9 cellular contexts compared by ENCODE assay signal in the genomic region with DNA sequence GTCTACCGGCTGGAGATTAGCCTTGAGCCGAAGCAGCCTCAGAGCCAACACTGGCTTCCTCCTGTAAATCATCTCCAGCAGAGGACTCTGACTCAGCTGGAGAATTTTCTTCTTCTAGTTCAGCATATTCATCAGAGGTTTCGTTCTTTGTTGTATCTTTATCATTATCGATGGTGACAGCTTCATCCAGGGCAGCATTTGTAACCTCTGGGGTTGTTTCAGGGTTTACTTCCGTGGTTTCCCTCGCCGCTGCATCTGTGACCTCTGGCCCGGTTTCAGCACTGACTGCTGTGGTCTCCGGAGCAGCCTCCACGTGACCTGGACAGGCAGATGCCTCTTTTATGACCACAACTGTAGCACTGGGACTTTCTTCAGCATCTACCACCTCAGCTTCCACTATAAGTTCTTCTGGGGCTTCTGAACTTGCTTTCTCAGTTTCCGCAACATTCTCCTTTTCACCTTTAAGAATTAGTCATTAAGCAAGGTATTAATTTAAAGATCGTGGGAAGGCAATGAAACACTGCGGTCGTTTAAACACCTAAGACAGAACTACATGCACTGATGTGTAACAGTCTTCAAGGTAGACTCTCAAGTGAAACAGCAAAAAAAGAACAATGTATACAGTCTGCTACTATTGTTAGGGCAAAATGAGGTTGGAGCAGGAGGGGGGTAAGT. TPM values are rescaled to one million over a fixed set of nuclear protein-coding genes. Genes with fewer than 3 reads are reported as not detected.
DNase-seq lines count a peak whose midpoint lies in the region; ATAC-seq lines count a peak whose summit lies in the region.
"Had no signal": no experiment of that assay in that cellular context is flagged by ENCODE, and none has a peak within 500 bp of the region (broad histone marks: within the 10 kb centered on the region; RNA-seq: fewer than 3 reads in every experiment).

No MANE protein-coding gene starts in this region.

- peak overlapping the region in 2 of 3 donors; percentile 54 to 75 for H3K9ac ChIP-seq in skeletal muscle tissue (ENCODE audit: low read depth in 1 of 3, low read length in 3 of 3)

- H3K4me1 ChIP-seq in right cardiac atrium (ENCODE audit: control insufficient read depth, insufficient read depth, low read length) (no peaks in the 10 kb centered on the region), skeletal muscle tissue (ENCODE audit: control insufficient read depth in 3 of 3, insufficient read depth in 3 of 3, low read length in 3 of 3) (peaks cover 4 to 6% (median 6%) of the 10 kb centered on the region in 3 donors)

- H3K27me3 ChIP-seq in right cardiac atrium (ENCODE audit: control insufficient read depth, insufficient read depth) (no peaks in the 10 kb centered on the region), skeletal muscle tissue (ENCODE audit: control insufficient read depth in 3 of 3, insufficient read depth in 3 of 3, low read length in 3 of 3) (no peaks in the 10 kb centered on the region)

- no peaks in the 10 kb centered on the region for H3K27me3 Mint-ChIP-seq in T-helper 17 cell

- H3K27ac Mint-ChIP-seq in T-helper 17 cell: peak overlapping the region; percentile 87

- no peaks in the 10 kb centered on the region for H3K36me3 ChIP-seq in skeletal muscle tissue (ENCODE audit: control insufficient read depth in 3 of 3, insufficient read depth in 3 of 3, low read length in 3 of 3)

- DNase-seq in CMK (ENCODE audit: low read depth) (peak; percentile 37), HS-5 (ENCODE audit: low read depth) (peak; percentile 68), T-helper 17 cell (peak; percentile 42 to 56 (median 50)), amniotic epithelial cell (ENCODE audit: low read depth) (peak; percentile 93), right cardiac atrium (peak; percentile 59 to 88 (median 78)), DMS79 treated with DMSO at 0.1 percent for 48 hours (lab: John Stamatoyannopoulos, UW) (no peak)

- H3K4me3 ChIP-seq in right cardiac atrium (ENCODE audit: low read length): peak overlapping the region; percentile 58
- peak overlapping the region; percentile 62 to 78 (median 68) for H3K4me3 ChIP-seq in skeletal muscle tissue (ENCODE audit: low read length in 3 of 3)

- 20% methylated on average over 14 of the region's 14 CpGs for WGBS in right cardiac atrium

- peaks cover 15% of the 10 kb centered on the region for H3K4me1 Mint-ChIP-seq in T-helper 17 cell

- intact Hi-C loops in right cardiac atrium (cut with DNase I): no loop called here

- H3K36me3 Mint-ChIP-seq in T-helper 17 cell (ENCODE audit: low read depth): no peaks in the 10 kb centered on the region

- no peaks in the 10 kb centered on the region for H3K9me3 ChIP-seq in T-helper 17 cell (ENCODE audit: control insufficient read depth, low read length, poor library complexity, severe bottlenecking)
- no peaks in the 10 kb centered on the region for H3K9me3 ChIP-seq in right cardiac atrium (ENCODE audit: control insufficient read depth, low read length)
- no peaks in the 10 kb centered on the region for H3K9me3 ChIP-seq in skeletal muscle tissue (ENCODE audit: control insufficient read depth in 3 of 3, low read length in 3 of 3)

- ATAC-seq in GM21390 (IDR thresholded peaks at IDR 0.05; ENCODE audit: unreplicated experiment): peak; percentile 96
- peak; percentile 98 for ATAC-seq in T-helper 17 cell
- peak; percentile 84 to 93 for ATAC-seq in right cardiac atrium

- H3K4me3 Mint-ChIP-seq in T-helper 17 cell: peak overlapping the region; percentile 94

- H3K27ac ChIP-seq in right cardiac atrium (ENCODE audit: low read length) (peak overlapping the region; percentile 23), skeletal muscle tissue (ENCODE audit: low read depth, low read length) (peak overlapping the region; percentile 4)
- H3K27ac ChIP-seq: VCaP had no signal

RNA-seq across cellular contexts. Expression of a gene that starts 13.3 kb away (rescaled TPM):
- not detected for total RNA-seq in T-helper 17 cell
- 1 to 10 TPM; 1.3 to 3.3 (median 1.8) TPM for total RNA-seq in right cardiac atrium
- 7.1 TPM for polyA plus RNA-seq in right cardiac atrium
- not detected for total RNA-seq in skeletal muscle tissue

RNA-seq across cellular contexts. Expression of a gene that starts 34.6 kb away (rescaled TPM):
- total RNA-seq in T-helper 17 cell (10 to 100 TPM; 55.2 to 62.1 TPM), right cardiac atrium (10 to 100 TPM; 30.0 to 45.0 (median 37.8) TPM), skeletal muscle tissue (18.8 TPM)
- 9.2 TPM for polyA plus RNA-seq in right cardiac atrium

RNA-seq across cellular contexts. Expression of a gene that starts 35.6 kb away (rescaled TPM):
- total RNA-seq in T-helper 17 cell: 10 to 100 TPM; 15.5 to 17.0 TPM
- 100 to 1,000 TPM; 167 to 217 (median 192) TPM for total RNA-seq in right cardiac atrium
- polyA plus RNA-seq in right cardiac atrium: 382 TPM
- 47.5 TPM for total RNA-seq in skeletal muscle tissue
